In the genomic region with DNA sequence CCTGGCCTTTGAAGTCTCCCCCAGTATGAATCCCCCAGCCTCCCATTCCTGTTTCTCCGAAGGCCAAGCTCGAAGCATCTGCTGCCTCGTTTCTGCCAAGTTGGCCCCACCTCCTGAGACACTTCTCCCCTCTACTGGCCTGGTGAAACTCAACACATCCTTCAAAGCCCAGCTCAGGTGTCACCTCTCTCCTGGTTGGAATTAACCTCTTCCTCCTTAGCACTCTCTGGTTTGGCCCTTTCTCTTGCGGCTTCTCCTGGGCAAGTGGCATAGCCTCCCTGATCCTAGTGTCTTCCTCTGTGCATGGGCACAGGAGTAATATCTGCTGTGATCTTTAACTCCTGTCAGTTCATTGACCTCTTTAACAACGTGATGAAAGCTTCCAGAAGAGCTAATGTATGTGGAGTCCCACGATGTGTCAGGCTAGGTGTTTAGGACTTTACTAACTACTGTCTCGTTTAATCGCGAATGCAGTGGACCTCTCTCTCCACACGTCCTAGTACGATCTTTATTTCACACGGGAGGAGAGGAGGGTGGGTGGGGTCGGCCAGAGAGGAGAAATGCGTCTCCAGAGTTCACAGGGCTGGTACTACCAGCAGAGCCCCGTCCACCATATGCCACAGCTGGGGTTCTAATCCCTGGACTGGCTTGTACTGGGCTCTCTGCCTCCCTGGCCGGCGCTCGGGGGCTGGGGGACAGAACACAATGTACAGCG, we compare ENCODE assay signal across 9 cellular contexts. TPM values are rescaled to one million over a fixed set of nuclear protein-coding genes. Genes with fewer than 3 reads are reported as not detected.
DNase-seq lines count a peak whose midpoint lies in the region; ATAC-seq, FAIRE-seq and TF ChIP-seq lines count a peak whose summit lies in the region.
"Had no signal": no experiment of that assay in that cellular context is flagged by ENCODE, and none has a peak within 500 bp of the region (broad histone marks: within the 10 kb centered on the region; RNA-seq: fewer than 3 reads in every experiment).

No MANE protein-coding gene starts in this region.

- H3K9me3 ChIP-seq in K562 (replicated peaks; ENCODE audit: control insufficient read depth, insufficient read depth, low read depth, low read length) (no peaks in the 10 kb centered on the region), tibial artery (no peaks in the 10 kb centered on the region)

- peak overlapping the region; percentile 4 to 91; a peak in 3 of 4 replicates for H3K9ac ChIP-seq in K562 (ENCODE audit: insufficient read depth in 1 of 2, low read depth in 2 of 2, low read length in 2 of 2)

- peak overlapping the region; percentile 76 for H2AFZ ChIP-seq in K562 (ENCODE audit: low read depth, low read length)

- H3K4me3 ChIP-seq in K562 (peak overlapping the region; percentile 61), tibial artery (peak overlapping the region; percentile 71 to 85)

- no peaks in the 10 kb centered on the region for H3K9me1 ChIP-seq in K562 (ENCODE audit: control insufficient read depth, insufficient read depth, low read length)

- H3K79me2 ChIP-seq in K562 (ENCODE audit: control insufficient read depth, insufficient read depth, low read length): peaks cover 23% of the 10 kb centered on the region; the same call in 2 of the 3 replicates

- ATAC-seq in K562: peak; percentile 5
- no peak for ATAC-seq in GM21717 (IDR thresholded peaks at IDR 0.05; ENCODE audit: unreplicated experiment)
- no peak for ATAC-seq in HG03108 (IDR thresholded peaks at IDR 0.05; ENCODE audit: unreplicated experiment)

- POLR2A ChIA-PET in K562 (lab: Yijun Ruan, JAX): interaction anchor here (0.5 to 1.3 kb wide), 3 partner anchors 32 to 184 kb away, joined by 3 to 4 read pairs (median 4); no protein-coding TSS in a partner anchor

- no peaks in the 10 kb centered on the region for H4K20me1 ChIP-seq in K562 (replicated peaks; ENCODE audit: control insufficient read depth, insufficient read depth, low read length)

- H3K27me3 ChIP-seq in K562 (ENCODE audit: control insufficient read depth in 2 of 2, insufficient read depth in 2 of 2, low read length in 2 of 2): peaks cover 0 to 2% of the 10 kb centered on the region in 2 experiments; a peak in 1 of 5 replicates
- no peaks in the 10 kb centered on the region for H3K27me3 ChIP-seq in tibial artery

- TF ChIP-seq CTCF in K562 (IDR thresholded peaks at IDR 0.05 in 2 of 3, conservative IDR thresholded peaks at IDR 0.05 in 1 of 3; ENCODE audit: insufficient read depth in 2 of 3, low read depth in 1 of 3, low read length in 3 of 3) (0 out of 6 replicates have a peak, but pooled peaks of 2 of the 3 experiments have one; percentile 20 to 23), tibial artery (IDR thresholded peaks at IDR 0.05) (no peak)

- CTCF ChIA-PET in K562 (lab: Yijun Ruan, JAX; ENCODE audit: low intra/inter-chr PET ratio): no interaction called here

- no peak for TF ChIP-seq EP300 in K562 (IDR thresholded peaks at IDR 0.05; ENCODE audit: low read length)

- H3K36me3 ChIP-seq in K562 (ENCODE audit: control insufficient read depth, insufficient read depth, low read length): 0 out of 3 replicates have a peak, but pooled peaks cover 6% of the 10 kb centered on the region
- no peaks in the 10 kb centered on the region for H3K36me3 ChIP-seq in tibial artery

- FAIRE-seq in K562 (lab: Jason Lieb, UNC): peak; percentile 67

- 32% methylated on average over 19 of the region's 19 CpGs for WGBS in K562 (ENCODE audit: insufficient coverage, low coverage, missing lambda C conversion rate)

- DNase-seq in AG20443 (ENCODE audit: low spot score) (peak; percentile 28), HuH-7 (ENCODE audit: low spot score) (peak; percentile 61), K562 (ENCODE audit: extremely low read depth in 1 of 4, low spot score in 3 of 4) (no peak), left kidney (ENCODE audit: low read depth, low spot score) (peak; percentile 93), tibial artery (no peak), SKM-1 (lab: John Stamatoyannopoulos, UW; ENCODE audit: unreplicated experiment) (no peak)

- intact Hi-C loops in K562 (cut with micrococcal nuclease): loop anchor here (5.0 kb wide), 1 partner anchor 128 kb away; no protein-coding TSS in a partner anchor
- intact Hi-C loops in tibial artery (cut with DNase I; ENCODE audit: low total_unique reads): loop anchor here (5.0 kb wide), 1 partner anchor 42 kb away; no protein-coding TSS in a partner anchor

- TF ChIP-seq POLR2A in K562 (conservative IDR thresholded peaks at IDR 0.05): no peak

- H3K27ac ChIP-seq in K562 (ENCODE audit: extremely low read depth, low read depth, low read length) (no peak overlapping the region), tibial artery (peak overlapping the region; percentile 67 to 70)
- H3K27ac ChIP-seq: epithelial cell of prostate had no signal

- peak overlapping the region; percentile 50; the same call in 1 of the 2 replicates for H3K4me2 ChIP-seq in K562 (ENCODE audit: insufficient read depth, low read length)

- in situ Hi-C loops in K562 (cut with MboI): no loop called here

- TF ChIP-seq RAD21 in K562 (CRISPR knock-in tag; conservative IDR thresholded peaks at IDR 0.05 in 1 of 2, IDR thresholded peaks at IDR 0.05 in 1 of 2): no peak; a peak in 1 of 4 replicates

- H3K4me1 ChIP-seq in K562 (replicated peaks in 1 of 2; ENCODE audit: control insufficient read depth in 2 of 2, insufficient read depth in 2 of 2, low read length in 2 of 2): peaks cover 26 to 28% of the 10 kb centered on the region in 2 experiments
- H3K4me1 ChIP-seq in tibial artery: peaks cover 0 to 28% (median 19%) of the 10 kb centered on the region in 4 donors

- BruUV-seq in K562 (replicated peaks; lab: Mats Ljungman, UMichigan): no TSS peak

TF ChIP-seq in K562, 482 proteins besides CTCF, POLR2A, EP300 and RAD21:
- TF ChIP-seq ZEB2 (IDR thresholded peaks at IDR 0.05): peak; percentile 32; the same call in 1 of the 2 replicates
- TF ChIP-seq, protein P1, sequence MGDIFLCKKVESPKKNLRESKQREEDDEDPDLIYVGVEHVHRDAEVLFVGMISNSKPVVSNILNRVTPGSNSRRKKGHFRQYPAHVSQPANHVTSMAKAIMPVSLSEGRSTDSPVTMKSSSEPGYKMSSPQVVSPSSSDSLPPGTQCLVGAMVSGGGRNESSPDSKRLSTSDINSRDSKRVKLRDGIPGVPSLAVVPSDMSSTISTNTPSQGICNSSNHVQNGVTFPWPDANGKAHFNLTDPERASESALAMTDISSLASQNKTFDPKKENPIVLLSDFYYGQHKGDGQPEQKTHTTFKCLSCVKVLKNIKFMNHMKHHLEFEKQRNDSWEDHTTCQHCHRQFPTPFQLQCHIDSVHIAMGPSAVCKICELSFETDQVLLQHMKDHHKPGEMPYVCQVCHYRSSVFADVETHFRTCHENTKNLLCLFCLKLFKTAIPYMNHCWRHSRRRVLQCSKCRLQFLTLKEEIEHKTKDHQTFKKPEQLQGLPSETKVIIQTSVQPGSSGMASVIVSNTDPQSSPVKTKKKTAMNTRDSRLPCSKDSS (IDR thresholded peaks at IDR 0.05; ENCODE audit: low read depth, partially characterized antibody): no peak
- TF ChIP-seq MEIS2 (IDR thresholded peaks at IDR 0.05; ENCODE audit: partially characterized antibody): peak; percentile 15
- 0 out of 2 replicates have a peak, but pooled peaks have one; percentile 13 for TF ChIP-seq MBD2 (IDR thresholded peaks at IDR 0.05; ENCODE audit: borderline replicate concordance, low read depth)
- TF ChIP-seq ZNF583 (CRISPR knock-in tag; IDR thresholded peaks at IDR 0.05): peak; percentile 26; the same call in 1 of the 2 replicates
TF ChIP-seq in K562: peak in this region for 4.

RNA-seq across cellular contexts. Expression of a gene that starts 0.8 kb away (rescaled TPM):
- total RNA-seq in K562 (2011; cell fraction: chromatin; rRNA removed; ENCODE audit: low replicate concordance): 6.8 and 11.6 TPM in 2 replicates
- 3.7 and 3.8 TPM in 2 replicates for total RNA-seq in K562 (2011; cell fraction: nucleolus; rRNA removed)
- 6.5 and 12.5 TPM in 2 replicates for total RNA-seq in K562 (2011; cell fraction: nucleoplasm; rRNA removed)
- total RNA-seq in K562 (2014; rRNA removed) (3.8 and 5.0 TPM in 2 replicates), K562 (2014; rRNA removed; fragmentation: Illumina TruSeq; extraction: Trizol) (6.7 and 7.1 TPM in 2 replicates), K562 (2015; rRNA removed; fragmentation: Illumina TruSeq; extraction: Trizol) (7.1 TPM in 2 replicates), K562 (2021) (10.2 and 10.7 TPM in 2 replicates)
- polyA plus RNA-seq in K562 (2011; rRNA removed) (3.8 and 4.8 TPM in 2 replicates), K562 (2014; fragmentation: Illumina TruSeq; extraction: Trizol) (5.7 and 5.8 TPM in 2 replicates), K562 (2014; fragmentation: Nextera tagmentation; extraction: Ambion mirVana) (under 1 TPM; 0.56 to 0.65 TPM), K562 (2014; rRNA removed) (3.5 and 4.0 TPM in 2 replicates)
- polyA plus RNA-seq in K562 (2011; cell fraction: cytosol; rRNA removed): 3.3 and 3.5 TPM in 2 replicates
- 2.5 and 3.5 TPM in 2 replicates for polyA plus RNA-seq in K562 (2011; cell fraction: nucleus; rRNA removed)
- polyA plus RNA-seq in K562 (2012): 4.9 and 6.3 TPM in 2 replicates
- 3.3 and 4.6 TPM in 2 replicates for polyA minus RNA-seq in K562 (2011; rRNA and poly(A)+ RNA removed)
- polyA minus RNA-seq in K562 (2011; cell fraction: cytosol; rRNA and poly(A)+ RNA removed): 2.5 and 3.1 TPM in 2 replicates
- polyA minus RNA-seq in K562 (2011; cell fraction: nucleus; rRNA and poly(A)+ RNA removed): 1.5 and 2.2 TPM in 2 replicates

Comparison
In these comparisons a context has a peak if more than half of its experiments do, and no peak if none do; other contexts are left out.
1. DNase-seq: peak in AG20443 (single experiment), HuH-7 (single experiment) and left kidney (single experiment); none in K562 (0 of 4), tibial artery (0 of 2) and SKM-1 (single experiment).
2. CTCF ChIP-seq: peak in K562 (2 of 3); none in tibial artery (0 of 2).